ENCODE assay signal across 14 cellular contexts in genomic region chr1:3067671-3068399, GRCh38. TPM values are rescaled to one million over a fixed set of nuclear protein-coding genes. Genes with fewer than 3 reads are reported as not detected.
A peak's percentile ranks its signal among the peaks of the same experiment; 100 is the strongest.
DNase-seq lines count a peak whose midpoint lies in the region; ATAC-seq and TF ChIP-seq lines count a peak whose summit lies in the region.
"Had no signal": no experiment of that assay in that cellular context is flagged by ENCODE, and none has a peak within 500 bp of the region (broad histone marks: within the 10 kb centered on the region; RNA-seq: fewer than 3 reads in every experiment).

No MANE protein-coding gene starts in this region.

- peaks cover 0 to 8% of the 10 kb centered on the region in 2 donors for H3K27me3 Mint-ChIP-seq in natural killer cell treated with Interleukin-12 subunit alpha and Interleukin-12 subunit beta and Interleukin-15 and Interleukin-18, amount 100 ng/mL, for 72 hours
- peaks cover 0 to 16% of the 10 kb centered on the region in 2 donors for H3K27me3 Mint-ChIP-seq in natural killer cell (ENCODE audit: low read depth in 2 of 2)
- H3K27me3 Mint-ChIP-seq in CD4-positive, alpha-beta memory T cell = peaks cover 9 to 16% of the 10 kb centered on the region in 2 donors

- DNase-seq in natural killer cell treated with Interleukin-12 subunit alpha and Interleukin-12 subunit beta and Interleukin-15 and Interleukin-18, amount 100 ng/mL, for 72 hours (ENCODE audit: low spot score) = peak; percentile 49
- DNase-seq in natural killer cell = no peak
- peak; percentile 10 to 58 (median 54) for DNase-seq in right cardiac atrium
- DNase-seq in posterior vena cava (ENCODE audit: low spot score) = peak; percentile 80
- DNase-seq in NCI-H526 treated with DMSO at 0.1 percent for 48 hours (lab: John Stamatoyannopoulos, UW) = no peak
- DNase-seq in HEK293T (ENCODE audit: extremely low spot score) = no peak
- DNase-seq in CD4-positive, alpha-beta memory T cell = no peak
- DNase-seq: ACHN; activated CD4-positive, alpha-beta T cell treated with anti-CD3 and anti-CD28 coated beads for 4 hours; EL; erythroblast; SK-N-SH had no signal

- ATAC-seq in natural killer cell treated with Interleukin-12 subunit alpha and Interleukin-12 subunit beta and Interleukin-15 and Interleukin-18, amount 100 ng/mL, for 72 hours = no peak
- ATAC-seq in natural killer cell (no peak), right cardiac atrium (no peak), GM21529 (IDR thresholded peaks at IDR 0.05; ENCODE audit: unreplicated experiment) (no peak)
- ATAC-seq: activated naive CD4-positive, alpha-beta T cell treated with anti-CD3 and anti-CD28 coated beads, Interleukin-2, amount 50 U/mL, for 72 hours had no signal

- H3K27ac ChIP-seq in right cardiac atrium (ENCODE audit: low read length) = no peak overlapping the region
- H3K27ac ChIP-seq in CD4-positive, alpha-beta memory T cell (ENCODE audit: low read depth, low read length) = no peak overlapping the region

- WGBS in right cardiac atrium = 6% methylated on average over 78 of the region's 78 CpGs

- no peak overlapping the region for H3K4me3 Mint-ChIP-seq in natural killer cell treated with Interleukin-12 subunit alpha and Interleukin-12 subunit beta and Interleukin-15 and Interleukin-18, amount 100 ng/mL, for 72 hours
- H3K4me3 Mint-ChIP-seq in natural killer cell = no peak overlapping the region
- peak overlapping the region in 1 of 8 donors; percentile 41 for H3K4me3 Mint-ChIP-seq in CD4-positive, alpha-beta memory T cell

- intact Hi-C loops in natural killer cell (cut with micrococcal nuclease) = no loop called here
- intact Hi-C loops in right cardiac atrium (cut with DNase I) = loop anchor here in 1 of 4 donors (10.0 kb wide), 1 partner anchor 347 kb away; no protein-coding TSS in a partner anchor
- intact Hi-C loops in posterior vena cava (cut with DNase I) = loop anchor here (5.0 to 10.0 kb wide), 4 partner anchors 147 to 347 kb away; no protein-coding TSS in a partner anchor
- intact Hi-C loops in CD4-positive, alpha-beta memory T cell (cut with micrococcal nuclease) = no loop called here

- no peaks in the 10 kb centered on the region for H3K36me3 Mint-ChIP-seq in natural killer cell treated with Interleukin-12 subunit alpha and Interleukin-12 subunit beta and Interleukin-15 and Interleukin-18, amount 100 ng/mL, for 72 hours
- no peaks in the 10 kb centered on the region for H3K36me3 Mint-ChIP-seq in natural killer cell
- no peaks in the 10 kb centered on the region for H3K36me3 Mint-ChIP-seq in CD4-positive, alpha-beta memory T cell
- H3K36me3 Mint-ChIP-seq: activated naive CD4-positive, alpha-beta T cell treated with anti-CD3 and anti-CD28 coated beads, Interleukin-2, amount 50 U/mL, for 72 hours had no signal

- CTCF ChIA-PET in HEK293T (lab: Yijun Ruan, JAX) = no interaction called here
- CTCF ChIA-PET in CD4-positive, alpha-beta memory T cell (lab: Charles Lee; ENCODE audit: partially characterized antibody) = no interaction called here

- TF ChIP-seq CTCF in natural killer cell (IDR thresholded peaks at IDR 0.05) = no peak

- no peaks in the 10 kb centered on the region for H3K4me1 ChIP-seq in right cardiac atrium (ENCODE audit: control insufficient read depth, insufficient read depth, low read length)
- H3K4me1 ChIP-seq in CD4-positive, alpha-beta memory T cell (ENCODE audit: insufficient read depth, low read length) = no peaks in the 10 kb centered on the region

- H3K4me1 Mint-ChIP-seq in natural killer cell treated with Interleukin-12 subunit alpha and Interleukin-12 subunit beta and Interleukin-15 and Interleukin-18, amount 100 ng/mL, for 72 hours (ENCODE audit: low read depth in 2 of 2) = peaks cover 0 to 3% of the 10 kb centered on the region in 2 donors
- no peaks in the 10 kb centered on the region for H3K4me1 Mint-ChIP-seq in natural killer cell
- H3K4me1 Mint-ChIP-seq in CD4-positive, alpha-beta memory T cell = peaks cover 0 to 4% (median 2%) of the 10 kb centered on the region in 4 donors

- no peaks in the 10 kb centered on the region for H3K9me3 Mint-ChIP-seq in natural killer cell treated with Interleukin-12 subunit alpha and Interleukin-12 subunit beta and Interleukin-15 and Interleukin-18, amount 100 ng/mL, for 72 hours
- H3K9me3 Mint-ChIP-seq in natural killer cell = no peaks in the 10 kb centered on the region
- H3K9me3 Mint-ChIP-seq in CD4-positive, alpha-beta memory T cell = no peaks in the 10 kb centered on the region
- H3K9me3 Mint-ChIP-seq: activated naive CD4-positive, alpha-beta T cell treated with anti-CD3 and anti-CD28 coated beads, Interleukin-2, amount 50 U/mL, for 72 hours had no signal

- no peak overlapping the region for H3K27ac Mint-ChIP-seq in natural killer cell treated with Interleukin-12 subunit alpha and Interleukin-12 subunit beta and Interleukin-15 and Interleukin-18, amount 100 ng/mL, for 72 hours
- no peak overlapping the region for H3K27ac Mint-ChIP-seq in natural killer cell
- H3K27ac Mint-ChIP-seq in CD4-positive, alpha-beta memory T cell = no peak overlapping the region
- H3K27ac Mint-ChIP-seq: activated naive CD4-positive, alpha-beta T cell treated with anti-CD3 and anti-CD28 coated beads, Interleukin-2, amount 50 U/mL, for 72 hours had no signal

- peak overlapping the region; percentile 75 for H3K4me3 ChIP-seq in right cardiac atrium (ENCODE audit: low read length)
- no peak overlapping the region for H3K4me3 ChIP-seq in CD4-positive, alpha-beta memory T cell (ENCODE audit: low read length in 2 of 2)

- POLR2A ChIA-PET in HEK293T (lab: Yijun Ruan, JAX) = no interaction called here
- POLR2A ChIA-PET in CD4-positive, alpha-beta memory T cell (lab: Charles Lee; ENCODE audit: partially characterized antibody) = no interaction called here

- H3K36me3 ChIP-seq in CD4-positive, alpha-beta memory T cell (ENCODE audit: insufficient read depth, low read length) = no peaks in the 10 kb centered on the region

- H3K27me3 ChIP-seq in right cardiac atrium (ENCODE audit: control insufficient read depth, insufficient read depth) = no peaks in the 10 kb centered on the region
- no peaks in the 10 kb centered on the region for H3K27me3 ChIP-seq in CD4-positive, alpha-beta memory T cell (ENCODE audit: insufficient read depth, low read length)

- H3K9me3 ChIP-seq in right cardiac atrium (ENCODE audit: control insufficient read depth, low read length) = no peaks in the 10 kb centered on the region
- no peaks in the 10 kb centered on the region for H3K9me3 ChIP-seq in CD4-positive, alpha-beta memory T cell (ENCODE audit: control insufficient read depth in 1 of 2, low read length in 2 of 2)
- H3K9me3 ChIP-seq: SK-N-SH had no signal

TF ChIP-seq in HEK293T, 16 proteins besides CTCF, POLR2A, EP300 and RAD21:
- TF ChIP-seq FOXA1 (IDR thresholded peaks at IDR 0.05) (no peak), HDGF (IDR thresholded peaks at IDR 0.05; ENCODE audit: borderline replicate concordance) (no peak), LEF1 (IDR thresholded peaks at IDR 0.05; ENCODE audit: borderline replicate concordance) (no peak), BHLHE40 (IDR thresholded peaks at IDR 0.05; ENCODE audit: borderline replicate concordance) (no peak), CTBP1 (IDR thresholded peaks at IDR 0.05; ENCODE audit: borderline replicate concordance) (no peak), ARNT (IDR thresholded peaks at IDR 0.05) (no peak), FOXM1 (IDR thresholded peaks at IDR 0.05; ENCODE audit: borderline replicate concordance) (no peak), TARDBP (IDR thresholded peaks at IDR 0.05) (no peak), ZNF384 (IDR thresholded peaks at IDR 0.05) (no peak), L3MBTL2 (conservative IDR thresholded peaks at IDR 0.05) (no peak)

RNA-seq across cellular contexts. Expression of gene PRDM16, which starts 1.2 kb away (rescaled TPM):
- total RNA-seq in natural killer cell treated with Interleukin-12 subunit alpha and Interleukin-12 subunit beta and Interleukin-15 and Interleukin-18, amount 100 ng/mL, for 72 hours = not detected
- total RNA-seq in natural killer cell (under 1 TPM in 2 of 3 donors, not detected in 1; 0.25 to 0.64 TPM), right cardiac atrium (1 to 10 TPM; 1.1 to 2.9 (median 1.8) TPM), posterior vena cava (10 to 100 TPM; 15.8 to 21.1 TPM)
- 1.9 TPM for polyA plus RNA-seq in right cardiac atrium
- total RNA-seq in CD4-positive, alpha-beta memory T cell = not detected
- not detected for polyA plus RNA-seq in CD4-positive, alpha-beta memory T cell
- polyA plus RNA-seq: SK-N-SH had no signal

RNA-seq across cellular contexts. Expression of gene ACTRT2, which starts 46.6 kb away (rescaled TPM):
- not detected for total RNA-seq in natural killer cell treated with Interleukin-12 subunit alpha and Interleukin-12 subunit beta and Interleukin-15 and Interleukin-18, amount 100 ng/mL, for 72 hours
- total RNA-seq in natural killer cell (not detected), right cardiac atrium (not detected), posterior vena cava (not detected)
- polyA plus RNA-seq in right cardiac atrium = not detected
- total RNA-seq in CD4-positive, alpha-beta memory T cell = not detected
- polyA plus RNA-seq in CD4-positive, alpha-beta memory T cell = not detected
- total RNA-seq: activated naive CD4-positive, alpha-beta T cell treated with anti-CD3 and anti-CD28 coated beads, Interleukin-2, amount 50 U/mL, for 72 hours had no signal
- polyA plus RNA-seq: SK-N-SH had no signal

Comparison
In these comparisons a context has a peak if more than half of its experiments do, and no peak if none do; other contexts are left out.
1. DNase-seq: peak in natural killer cell treated with Interleukin-12 subunit alpha and Interleukin-12 subunit beta and Interleukin-15 and Interleukin-18, amount 100 ng/mL, for 72 hours (single experiment), right cardiac atrium (3 of 3) and posterior vena cava (single experiment); none in natural killer cell (single experiment), NCI-H526 treated with DMSO at 0.1 percent for 48 hours (single experiment), HEK293T (single experiment) and CD4-positive, alpha-beta memory T cell (0 of 5).
2. RNA of gene PRDM16, which starts 1.2 kb away (total RNA-seq): 15.8 to 21.1 TPM in posterior vena cava; 1.1 to 2.9 TPM in right cardiac atrium, 0.25 to 0.64 TPM in natural killer cell, not detected in CD4-positive, alpha-beta memory T cell and not detected in natural killer cell treated with Interleukin-12 subunit alpha and Interleukin-12 subunit beta and Interleukin-15 and Interleukin-18, amount 100 ng/mL, for 72 hours; every median in the first group is over 4 times any median in the second.
3. intact Hi-C loops: an anchor here in posterior vena cava (5.0 to 10.0 kb wide); none called in natural killer cell and CD4-positive, alpha-beta memory T cell.